ENCODE assay signal across 18 cellular contexts in the genomic region with DNA sequence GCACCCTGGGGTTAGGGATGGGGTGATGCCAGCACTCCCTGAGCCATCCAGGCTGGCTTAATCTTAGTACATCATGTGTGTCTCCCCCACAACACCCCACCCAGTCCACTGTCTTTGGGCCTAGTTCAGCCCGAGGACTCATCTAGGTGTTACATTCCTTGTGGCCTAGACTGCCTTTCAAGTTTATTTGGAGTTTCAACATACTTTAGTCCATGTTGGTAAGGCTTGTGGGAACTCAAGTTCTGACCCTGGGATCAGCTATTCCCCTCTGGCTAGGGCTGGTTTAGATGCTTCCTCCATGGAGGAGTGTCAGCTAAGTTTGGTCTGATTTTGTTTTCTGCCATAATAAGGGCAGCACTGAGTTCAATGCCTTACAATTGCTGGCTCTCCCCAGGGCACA.
"Had no signal": no experiment of that assay in that cellular context is flagged by ENCODE, and none has a peak within 500 bp of the region (broad histone marks: within the 10 kb centered on the region; RNA-seq: fewer than 3 reads in every experiment).

No MANE protein-coding gene starts in this region.

- H3K79me2 ChIP-seq: parathyroid adenoma had no signal

- H3K9me3 ChIP-seq: thyroid gland had no signal

- H2AFZ ChIP-seq: parathyroid adenoma had no signal

- H3K4me3 ChIP-seq: adrenal gland, body of pancreas, thyroid gland, uterus had no signal

- H3K27ac ChIP-seq: adrenal gland, body of pancreas, neutrophil, parathyroid adenoma, thyroid gland, uterus had no signal

- DNase-seq: activated CD4-positive, alpha-beta T cell treated with anti-CD3 and anti-CD28 coated beads for 48 hours; activated CD8-positive, alpha-beta T cell treated with anti-CD3 and anti-CD28 coated beads for 36 hours; activated effector memory CD4-positive, alpha-beta T cell treated with anti-CD3 and anti-CD28 coated beads, Interleukin-2, amount 50 U/mL, for 16 hours; activated T-cell treated with anti-CD3 and anti-CD28 coated beads, Interleukin-2, amount 50 U/mL, for 48 hours; adrenal gland; body of pancreas; central memory CD4-positive, alpha-beta T cell; effector memory CD4-positive, alpha-beta T cell; left colon; naive thymus-derived CD4-positive, alpha-beta T cell; T-helper 2 cell; thyroid gland; uterus had no signal

- H3K9ac ChIP-seq: parathyroid adenoma had no signal

- H3K36me3 Mint-ChIP-seq: stimulated activated memory B cell treated with anti-CD40 and anti-IgM and Interleukin-4, amounts not matched to agents 10 μg/mL and 1 μg/mL and 100 μg/mL, for 72 hours had no signal

- H3K36me3 ChIP-seq: adrenal gland, neutrophil, thyroid gland, uterus had no signal

- H3K4me3 Mint-ChIP-seq: activated CD8-positive, alpha-beta T cell treated with anti-CD3 and anti-CD28 coated beads for 36 hours; activated naive CD4-positive, alpha-beta T cell treated with anti-CD3 and anti-CD28 coated beads, Interleukin-2, amount 50 U/mL, for 24 hours; naive thymus-derived CD4-positive, alpha-beta T cell; stimulated activated memory B cell treated with anti-CD40 and anti-IgM and Interleukin-4, amounts not matched to agents 10 μg/mL and 1 μg/mL and 100 μg/mL, for 72 hours; WTC11 had no signal

- H3K4me1 ChIP-seq: adrenal gland, body of pancreas, parathyroid adenoma, thyroid gland, uterus had no signal

- H3K27ac Mint-ChIP-seq: activated CD8-positive, alpha-beta T cell treated with anti-CD3 and anti-CD28 coated beads for 36 hours; activated naive CD4-positive, alpha-beta T cell treated with anti-CD3 and anti-CD28 coated beads, Interleukin-2, amount 50 U/mL, for 24 hours; naive thymus-derived CD4-positive, alpha-beta T cell; stimulated activated memory B cell treated with anti-CD40 and anti-IgM and Interleukin-4, amounts not matched to agents 10 μg/mL and 1 μg/mL and 100 μg/mL, for 72 hours; WTC11 had no signal

- H3K27me3 Mint-ChIP-seq: stimulated activated memory B cell treated with anti-CD40 and anti-IgM and Interleukin-4, amounts not matched to agents 10 μg/mL and 1 μg/mL and 100 μg/mL, for 72 hours had no signal

- H3K4me1 Mint-ChIP-seq: activated naive CD4-positive, alpha-beta T cell treated with anti-CD3 and anti-CD28 coated beads, Interleukin-2, amount 50 U/mL, for 24 hours; stimulated activated memory B cell treated with anti-CD40 and anti-IgM and Interleukin-4, amounts not matched to agents 10 μg/mL and 1 μg/mL and 100 μg/mL, for 72 hours; WTC11 had no signal

- ATAC-seq: activated CD8-positive, alpha-beta T cell treated with anti-CD3 and anti-CD28 coated beads for 36 hours; body of pancreas; left colon; naive thymus-derived CD4-positive, alpha-beta T cell; stimulated activated memory B cell treated with anti-CD40 and anti-IgM and Interleukin-4, amounts not matched to agents 10 μg/mL and 1 μg/mL and 100 μg/mL, for 72 hours; WTC11 had no signal

- H3K27me3 ChIP-seq: adrenal gland, body of pancreas, neutrophil, thyroid gland, uterus had no signal
